ENCODE assay signal across 13 cellular contexts in genomic region chr1:108533351-108534083, GRCh38. TPM values are rescaled to one million over a fixed set of nuclear protein-coding genes. Genes with fewer than 3 reads are reported as not detected.
DNase-seq lines count a peak whose midpoint lies in the region; ATAC-seq, FAIRE-seq and TF ChIP-seq lines count a peak whose summit lies in the region.
"Had no signal": no experiment of that assay in that cellular context is flagged by ENCODE, and none has a peak within 500 bp of the region (broad histone marks: within the 10 kb centered on the region; RNA-seq: fewer than 3 reads in every experiment).

No MANE protein-coding gene starts in this region.

- H3K27ac Mint-ChIP-seq in activated T-helper 17 cell treated with anti-CD3 and anti-CD28 coated beads, Interleukin-2, amount 50 U/mL, for 72 hours = no peak overlapping the region
- H3K27ac Mint-ChIP-seq: activated B cell treated with CpG ODN at 0.5 μM for 24 hours had no signal

- no peak for FAIRE-seq in D721Med (lab: Jason Lieb, UNC)
- FAIRE-seq: A204.1, colon, GM18507 had no signal

- H3K4me1 Mint-ChIP-seq in activated T-helper 17 cell treated with anti-CD3 and anti-CD28 coated beads, Interleukin-2, amount 50 U/mL, for 72 hours = no peaks in the 10 kb centered on the region

- H3K9me3 Mint-ChIP-seq in activated T-helper 17 cell treated with anti-CD3 and anti-CD28 coated beads, Interleukin-2, amount 50 U/mL, for 72 hours = no peaks in the 10 kb centered on the region

- TF ChIP-seq CTCF in D721Med (IDR thresholded peaks at IDR 0.05; ENCODE audit: insufficient read depth, missing control alignments) = no peak

- no peaks in the 10 kb centered on the region for H3K36me3 Mint-ChIP-seq in activated T-helper 17 cell treated with anti-CD3 and anti-CD28 coated beads, Interleukin-2, amount 50 U/mL, for 72 hours (ENCODE audit: low read depth)

- no peak overlapping the region for H3K4me3 Mint-ChIP-seq in activated T-helper 17 cell treated with anti-CD3 and anti-CD28 coated beads, Interleukin-2, amount 50 U/mL, for 72 hours
- H3K4me3 Mint-ChIP-seq: activated B cell treated with CpG ODN at 0.5 μM for 24 hours had no signal

- DNase-seq in activated CD4-positive, alpha-beta T cell treated with anti-CD3 and anti-CD28 coated beads for 48 hours = peak; percentile 9
- no peak for DNase-seq in activated CD4-positive, alpha-beta T cell treated with anti-CD3 and anti-CD28 coated beads for 4 hours
- DNase-seq in stimulated activated CD8-positive, alpha-beta memory T cell treated with anti-CD3 and anti-CD28 coated beads, Interleukin-4, amount 100 ng/mL, for 24 hours (ENCODE audit: low read depth) = peak; percentile 10
- DNase-seq in D721Med (ENCODE audit: insufficient read length, low spot score) (no peak), DMS 273 treated with DMSO at 0.1 percent for 48 hours (lab: John Stamatoyannopoulos, UW) (no peak), NCI-H1417 treated with DMSO at 0.1 percent for 48 hours (lab: John Stamatoyannopoulos, UW) (no peak)
- DNase-seq: activated B cell treated with CpG ODN at 0.5 μM for 24 hours, left ventricle myocardium superior had no signal

- H3K27me3 Mint-ChIP-seq in activated T-helper 17 cell treated with anti-CD3 and anti-CD28 coated beads, Interleukin-2, amount 50 U/mL, for 72 hours = peaks cover 18% of the 10 kb centered on the region

- ATAC-seq in HG02870 (IDR thresholded peaks at IDR 0.05; ENCODE audit: unreplicated experiment) = peak; percentile 84
- ATAC-seq in activated T-helper 17 cell treated with anti-CD3 and anti-CD28 coated beads, Interleukin-2, amount 50 U/mL, for 72 hours (replicated peaks) = peak; percentile 69
- ATAC-seq: left ventricle myocardium superior had no signal

RNA-seq across cellular contexts. Expression of gene EEIG2, which starts 26.4 kb away (rescaled TPM):
- 1 to 10 TPM; 6.7 to 7.0 TPM for total RNA-seq in activated T-helper 17 cell treated with anti-CD3 and anti-CD28 coated beads, Interleukin-2, amount 50 U/mL, for 72 hours

Comparison
In these comparisons a context has a peak if more than half of its experiments do, and no peak if none do; other contexts are left out.
1. DNase-seq: peak in activated CD4-positive, alpha-beta T cell treated with anti-CD3 and anti-CD28 coated beads for 48 hours (single experiment) and stimulated activated CD8-positive, alpha-beta memory T cell treated with anti-CD3 and anti-CD28 coated beads, Interleukin-4, amount 100 ng/mL, for 24 hours (single experiment); none in activated CD4-positive, alpha-beta T cell treated with anti-CD3 and anti-CD28 coated beads for 4 hours (0 of 2), D721Med (single experiment), DMS 273 treated with DMSO at 0.1 percent for 48 hours (single experiment) and NCI-H1417 treated with DMSO at 0.1 percent for 48 hours (single experiment).